In genomic region chrY:16601626-16602025, GRCh38 we compare ENCODE assay signal across 27 cellular contexts.
"Had no signal": no experiment of that assay in that cellular context is flagged by ENCODE, and none has a peak within 500 bp of the region (broad histone marks: within the 10 kb centered on the region; RNA-seq: fewer than 3 reads in every experiment).

No MANE protein-coding gene starts in this region.

- H3K36me3 Mint-ChIP-seq: natural killer cell treated with Interleukin-12 subunit alpha and Interleukin-12 subunit beta and Interleukin-15 and Interleukin-18, amount 100 ng/mL, for 72 hours; stimulated activated effector memory CD8-positive, alpha-beta T cell treated with anti-CD3 and anti-CD28 coated beads, Interleukin-12 subunit alpha, Interleukin-12 subunit beta, amount 100 ng/mL, for 72 hours; stimulated activated naive B cell treated with anti-CD40 and anti-IgM and Interleukin-4, amounts not matched to agents 10 μg/mL and 1 μg/mL and 100 μg/mL, for 72 hours had no signal

- H3K27ac ChIP-seq: neutrophil, pancreas, prostate gland, right lobe of liver, sigmoid colon, stomach, thoracic aorta, thyroid gland, tibial nerve, upper lobe of left lung, vagina had no signal

- H3K27me3 ChIP-seq: neutrophil, pancreas, right lobe of liver, sigmoid colon, stomach, thyroid gland, tibial nerve, upper lobe of left lung, vagina had no signal

- DNase-seq: nephron progenitor cell; nucleus accumbens; pancreas; right cardiac atrium; right lobe of liver; sigmoid colon; small intestine; stimulated activated CD4-positive, alpha-beta T cell treated with anti-CD3 and anti-CD28 coated beads, Interleukin-15, amount 100 ng/mL, for 24 hours; stimulated activated CD4-positive, alpha-beta T cell treated with anti-CD3 and anti-CD28 coated beads, Interleukin-2, amount 100 ng/mL, for 24 hours; stimulated activated CD4-positive, alpha-beta T cell treated with anti-CD3 and anti-CD28 coated beads, Interleukin-2, amount 100 ng/mL, for 48 hours; stimulated activated CD4-positive, alpha-beta T cell treated with anti-CD3 and anti-CD28 coated beads, Interleukin-4, amount 100 ng/mL, for 24 hours; stimulated activated naive B cell treated with anti-CD40 and anti-IgM and Interleukin-4, amounts not matched to agents 10 μg/mL and 1 μg/mL and 100 μg/mL, for 72 hours; stimulated activated naive CD4-positive, alpha-beta T cell treated with Interleukin-2 at 50 U/mL for 16 hours; stomach; thyroid gland; trophoblast cell; upper lobe of left lung had no signal

- H3K4me3 Mint-ChIP-seq: natural killer cell treated with Interleukin-12 subunit alpha and Interleukin-12 subunit beta and Interleukin-15 and Interleukin-18, amount 100 ng/mL, for 72 hours; nephron progenitor cell; neural crest cell; stimulated activated effector memory CD8-positive, alpha-beta T cell treated with anti-CD3 and anti-CD28 coated beads, Interleukin-12 subunit alpha, Interleukin-12 subunit beta, amount 100 ng/mL, for 72 hours; stimulated activated naive B cell treated with anti-CD40 and anti-IgM and Interleukin-4, amounts not matched to agents 10 μg/mL and 1 μg/mL and 100 μg/mL, for 72 hours; stimulated activated naive CD8-positive, alpha-beta T cell treated with anti-CD3 and anti-CD28 coated beads, Interleukin-15, Interleukin-2, amounts not matched to agents 100 ng/mL and 50 ng/mL, for 24 hours had no signal

- H3K4me1 ChIP-seq: pancreas, prostate gland, right lobe of liver, sigmoid colon, stomach, thyroid gland, tibial nerve, upper lobe of left lung, vagina had no signal

- H3K9me3 Mint-ChIP-seq: natural killer cell treated with Interleukin-12 subunit alpha and Interleukin-12 subunit beta and Interleukin-15 and Interleukin-18, amount 100 ng/mL, for 72 hours; nephron progenitor cell; neural crest cell; stimulated activated naive B cell treated with anti-CD40 and anti-IgM and Interleukin-4, amounts not matched to agents 10 μg/mL and 1 μg/mL and 100 μg/mL, for 72 hours had no signal

- H3K36me3 ChIP-seq: neutrophil, pancreas, prostate gland, right lobe of liver, sigmoid colon, stomach, thoracic aorta, thyroid gland, tibial nerve, upper lobe of left lung, vagina had no signal

- H3K27ac Mint-ChIP-seq: natural killer cell treated with Interleukin-12 subunit alpha and Interleukin-12 subunit beta and Interleukin-15 and Interleukin-18, amount 100 ng/mL, for 72 hours; nephron progenitor cell; stimulated activated effector memory CD8-positive, alpha-beta T cell treated with anti-CD3 and anti-CD28 coated beads, Interleukin-12 subunit alpha, Interleukin-12 subunit beta, amount 100 ng/mL, for 72 hours; stimulated activated naive B cell treated with anti-CD40 and anti-IgM and Interleukin-4, amounts not matched to agents 10 μg/mL and 1 μg/mL and 100 μg/mL, for 72 hours; stimulated activated naive CD8-positive, alpha-beta T cell treated with anti-CD3 and anti-CD28 coated beads, Interleukin-15, Interleukin-2, amounts not matched to agents 100 ng/mL and 50 ng/mL, for 24 hours had no signal

- ATAC-seq: natural killer cell treated with Interleukin-12 subunit alpha and Interleukin-12 subunit beta and Interleukin-15 and Interleukin-18, amount 100 ng/mL, for 72 hours; pancreas; right cardiac atrium; right lobe of liver; stimulated activated effector memory CD8-positive, alpha-beta T cell treated with anti-CD3 and anti-CD28 coated beads, Interleukin-12 subunit alpha, Interleukin-12 subunit beta, amount 100 ng/mL, for 72 hours; stimulated activated naive B cell treated with anti-CD40 and anti-IgM and Interleukin-4, amounts not matched to agents 10 μg/mL and 1 μg/mL and 100 μg/mL, for 72 hours had no signal

- H3K4me1 Mint-ChIP-seq: nephron progenitor cell; neural crest cell; stimulated activated effector memory CD8-positive, alpha-beta T cell treated with anti-CD3 and anti-CD28 coated beads, Interleukin-12 subunit alpha, Interleukin-12 subunit beta, amount 100 ng/mL, for 72 hours; stimulated activated naive B cell treated with anti-CD40 and anti-IgM and Interleukin-4, amounts not matched to agents 10 μg/mL and 1 μg/mL and 100 μg/mL, for 72 hours had no signal

- FAIRE-seq: pancreas, small intestine, urothelium cell line had no signal

- H3K27me3 Mint-ChIP-seq: natural killer cell treated with Interleukin-12 subunit alpha and Interleukin-12 subunit beta and Interleukin-15 and Interleukin-18, amount 100 ng/mL, for 72 hours; stimulated activated naive B cell treated with anti-CD40 and anti-IgM and Interleukin-4, amounts not matched to agents 10 μg/mL and 1 μg/mL and 100 μg/mL, for 72 hours; stimulated activated naive CD8-positive, alpha-beta T cell treated with anti-CD3 and anti-CD28 coated beads, Interleukin-15, Interleukin-2, amounts not matched to agents 100 ng/mL and 50 ng/mL, for 24 hours had no signal

- H3K4me3 ChIP-seq: pancreas, prostate gland, right lobe of liver, sigmoid colon, stomach, thoracic aorta, thyroid gland, tibial nerve, upper lobe of left lung, vagina had no signal
